ENCODE assay signal across 12 cellular contexts in genomic region chr17:81734405-81735055, GRCh38. TPM values are rescaled to one million over a fixed set of nuclear protein-coding genes. Genes with fewer than 3 reads are reported as not detected.
A peak's percentile ranks its signal among the peaks of the same experiment; 100 is the strongest.
DNase-seq lines count a peak whose midpoint lies in the region; ATAC-seq, FAIRE-seq and TF ChIP-seq lines count a peak whose summit lies in the region.
"Had no signal": no experiment of that assay in that cellular context is flagged by ENCODE, and none has a peak within 500 bp of the region (broad histone marks: within the 10 kb centered on the region; RNA-seq: fewer than 3 reads in every experiment).

No MANE protein-coding gene starts in this region.

- H3K27ac ChIP-seq in H1 (ENCODE audit: low read depth, low read length) (no peak overlapping the region), sigmoid colon (no peak overlapping the region)
- H3K27ac ChIP-seq: SJSA1 had no signal

- H3K27me3 ChIP-seq in H1 (replicated peaks in 1 of 4; ENCODE audit: control insufficient read depth in 3 of 4, extremely low read depth in 1 of 4, insufficient read depth in 3 of 4, low read length in 3 of 4): no peaks in the 10 kb centered on the region; a peak in 1 of 7 replicates
- H3K27me3 ChIP-seq in sigmoid colon: peaks cover 0 to 50% (median 11%) of the 10 kb centered on the region in 3 donors

- no peak overlapping the region for H2BK12ac ChIP-seq in H1 (ENCODE audit: low read depth, low read length)

- H3K9ac ChIP-seq in H1 (replicated peaks in 1 of 4; ENCODE audit: extremely low read depth in 1 of 4, low read depth in 3 of 4, low read length in 3 of 4): no peak overlapping the region

- no peak overlapping the region for H3K4me3 ChIP-seq in H1 (ENCODE audit: extremely low read depth in 1 of 4, insufficient read depth in 2 of 4, low read depth in 3 of 4, low read length in 4 of 4)
- no peak overlapping the region for H3K4me3 ChIP-seq in sigmoid colon
- H3K4me3 ChIP-seq: SJSA1 had no signal

- no peaks in the 10 kb centered on the region for H3K9me3 ChIP-seq in H1 (ENCODE audit: insufficient read depth in 2 of 2, low read depth in 1 of 2, low read length in 1 of 2)
- no peaks in the 10 kb centered on the region for H3K9me3 ChIP-seq in sigmoid colon
- H3K9me3 ChIP-seq: left lung, SJSA1 had no signal

- no peak for TF ChIP-seq RAD21 in H1 (IDR thresholded peaks at IDR 0.05 in 1 of 2, conservative IDR thresholded peaks at IDR 0.05 in 1 of 2; ENCODE audit: low read depth in 2 of 2, low read length in 2 of 2)

- no peak for FAIRE-seq in H1 (lab: Jason Lieb, UNC)
- FAIRE-seq: colon, frontal cortex had no signal

- H4K5ac ChIP-seq in H1 (ENCODE audit: insufficient read length, low read depth, low read length): no peak overlapping the region

- H2BK120ac ChIP-seq in H1 (replicated peaks; ENCODE audit: low read depth, low read length): no peak overlapping the region

- CTCF ChIA-PET in H1 (lab: Charles Lee; ENCODE audit: partially characterized antibody): interaction anchor here (1.1 to 2.9 kb wide), 14 partner anchors 13 to 296 kb away, joined by 3 to 21 read pairs (median 6); partner anchors contain the start of gene PPP1R27

- H3K4me1 ChIP-seq in H1 (replicated peaks in 1 of 4; ENCODE audit: control insufficient read depth in 3 of 4, insufficient read depth in 4 of 4, low read length in 3 of 4) (peaks cover 0 to 17% (median 5%) of the 10 kb centered on the region in 4 experiments; a peak in 5 of 7 replicates), sigmoid colon (peaks cover 0 to 13% (median 7%) of the 10 kb centered on the region in 4 donors)

- no peak overlapping the region for H2BK15ac ChIP-seq in H1 (ENCODE audit: low read length)

- H3K27me3 Mint-ChIP-seq in CD14-positive monocyte (ENCODE audit: low read depth in 3 of 3): peaks cover 9 to 15% (median 10%) of the 10 kb centered on the region in 3 donors

- H4K91ac ChIP-seq in H1 (replicated peaks; ENCODE audit: insufficient read length, low read length): no peak overlapping the region

- TF ChIP-seq EP300 in H1 (IDR thresholded peaks at IDR 0.05; ENCODE audit: borderline replicate concordance in 1 of 2, low read depth in 2 of 2, low read length in 2 of 2): no peak
- no peak for TF ChIP-seq EP300 in sigmoid colon (IDR thresholded peaks at IDR 0.05)

- H2AK5ac ChIP-seq in H1 (ENCODE audit: low read depth, low read length): 0 out of 2 replicates have a peak overlapping the region, but pooled peaks have one; percentile 53

- H3K9me3 Mint-ChIP-seq in CD14-positive monocyte: peaks cover 0 to 3% (median 0%) of the 10 kb centered on the region in 7 donors
- H3K9me3 Mint-ChIP-seq: T-helper 2 cell treated with Interferon-gamma antibody and Interleukin-4, amounts not matched to agents 5 μg/mL and 100 μg/mL, for 36 hours had no signal

- H3K79me2 ChIP-seq in H1 (ENCODE audit: control insufficient read depth in 1 of 2, insufficient read depth in 2 of 2, low read length in 2 of 2): no peaks in the 10 kb centered on the region

- no peak overlapping the region for H3K14ac ChIP-seq in H1 (ENCODE audit: insufficient read length)

- peak overlapping the region; percentile 15 to 20 for H3K4me3 Mint-ChIP-seq in CD14-positive monocyte

- no peak overlapping the region for H4K8ac ChIP-seq in H1 (ENCODE audit: extremely low read depth, insufficient read depth, low read length)

- no peak overlapping the region for H3K18ac ChIP-seq in H1 (ENCODE audit: extremely low read depth, low read length)

- H3K36me3 Mint-ChIP-seq in CD14-positive monocyte: no peaks in the 10 kb centered on the region

- H2AFZ ChIP-seq in H1 (ENCODE audit: low read length): no peak overlapping the region

- no peak for TF ChIP-seq POLR2A in H1 (IDR thresholded peaks at IDR 0.05; ENCODE audit: control extremely low read depth in 1 of 2, low read depth in 2 of 2, low read length in 2 of 2)
- no peak for TF ChIP-seq POLR2A in sigmoid colon (IDR thresholded peaks at IDR 0.05)

- ATAC-seq in GM21367 (IDR thresholded peaks at IDR 0.05; ENCODE audit: unreplicated experiment): no peak

- no peaks in the 10 kb centered on the region; the same call in 1 of the 2 replicates for H3K23me2 ChIP-seq in H1 (ENCODE audit: low read depth, low read length)

- H3K4me1 Mint-ChIP-seq in CD14-positive monocyte: peaks cover 23% of the 10 kb centered on the region

- no peak overlapping the region for H3K56ac ChIP-seq in H1 (replicated peaks; ENCODE audit: insufficient read length, low read depth, low read length)

- WGBS in H1 (ENCODE audit: extremely low coverage in 1 of 2, insufficient coverage in 1 of 2, insufficient read length in 1 of 2, insufficient replicate concordance in 2 of 2, low coverage in 1 of 2, low lambda C conversion rate in 2 of 2, missing lambda C conversion rate in 1 of 2), 2 experiments: 89% methylated on average over 27 of the region's 28 CpGs; no CpG with 5 or more reads in 1 of the 2 experiments
- WGBS in sigmoid colon, 2 donors: 17 to 75% methylated on average over 28 of the region's 28 CpGs

- DNase-seq in CD14-positive monocyte (ENCODE audit: low spot score) (no peak), HT-29 (ENCODE audit: low spot score) (peak; percentile 90), H1 (ENCODE audit: low read depth in 1 of 2, low spot score in 2 of 2) (no peak), sigmoid colon (peak; percentile 65), midbrain (lab: John Stamatoyannopoulos, UW) (no peak)
- no peak for DNase-seq in stimulated activated CD4-positive, alpha-beta T cell treated with anti-CD3 and anti-CD28 coated beads, Interleukin-4, amount 100 ng/mL, for 4 hours

- H3K36me3 ChIP-seq in H1 (ENCODE audit: control insufficient read depth in 2 of 4, insufficient read depth in 4 of 4, low read length in 3 of 4) (no peaks in the 10 kb centered on the region), sigmoid colon (no peaks in the 10 kb centered on the region)
- H3K36me3 ChIP-seq: left lung, SJSA1 had no signal

- peak overlapping the region in 1 of 7 donors; percentile 71 for H3K27ac Mint-ChIP-seq in CD14-positive monocyte
- H3K27ac Mint-ChIP-seq: T-helper 2 cell treated with Interferon-gamma antibody and Interleukin-4, amounts not matched to agents 5 μg/mL and 100 μg/mL, for 36 hours had no signal

- no peak overlapping the region for H3K4me2 ChIP-seq in H1 (ENCODE audit: insufficient read depth in 1 of 2, low read depth in 2 of 2, low read length in 2 of 2)

- no peaks in the 10 kb centered on the region for H4K20me1 ChIP-seq in H1 (replicated peaks in 1 of 2; ENCODE audit: control insufficient read depth in 1 of 2, insufficient read depth in 2 of 2, low read length in 2 of 2)

- no peak for TF ChIP-seq CTCF in CD14-positive monocyte (IDR thresholded peaks at IDR 0.05)
- no peak for TF ChIP-seq CTCF in H1 (IDR thresholded peaks at IDR 0.05; ENCODE audit: control extremely low read depth in 1 of 3, insufficient read depth in 1 of 3, low read depth in 1 of 3, low read length in 3 of 3)
- TF ChIP-seq CTCF in sigmoid colon (IDR thresholded peaks at IDR 0.05): no peak

- no peak overlapping the region for H2BK5ac ChIP-seq in H1 (ENCODE audit: low read depth, low read length)

- no peak overlapping the region for H3K23ac ChIP-seq in H1 (ENCODE audit: insufficient read length)

- no peak overlapping the region for H2BK20ac ChIP-seq in H1 (ENCODE audit: low read length)

- intact Hi-C loops in CD14-positive monocyte (cut with micrococcal nuclease): no loop called here
- intact Hi-C loops in sigmoid colon (cut with DNase I): no loop called here

- H3K4ac ChIP-seq in H1 (replicated peaks; ENCODE audit: insufficient read length, low read depth, low read length): peak overlapping the region; percentile 21

- no peaks in the 10 kb centered on the region for H3K79me1 ChIP-seq in H1 (ENCODE audit: low read depth, low read length)

- POLR2A ChIA-PET in H1 (lab: Charles Lee; ENCODE audit: partially characterized antibody): interaction anchor here (0.8 to 25.9 kb wide), 6 partner anchors 26 to 152 kb away, joined by 3 to 348 read pairs (median 4); partner anchors contain the start of genes ARHGDIA, MRPL12 and SLC25A10

RNA-seq across cellular contexts. Expression of gene SLC25A10, which starts 22.4 kb away (rescaled TPM):
- polyA plus RNA-seq in CD14-positive monocyte (1 to 10 TPM; 1.9 to 2.3 TPM), H1 (2011; rRNA removed) (43.0 and 60.9 TPM in 2 replicates), sigmoid colon (10 to 100 TPM; 59.5 to 63.2 (median 60.6) TPM)
- total RNA-seq in HT-29 (2014; rRNA removed; shearing (Covaris generic)): 199 and 209 TPM in 2 replicates
- total RNA-seq in H1 (2021; fragmentation: NEBNext Ultra II Directional; extraction: Animal tissue kit (Norgen Biotek cat#: 25700)): 22.2 and 25.3 TPM in 2 replicates
- polyA plus RNA-seq in H1 (2011; cell fraction: cytosol; rRNA removed): 30.8 TPM
- polyA plus RNA-seq in H1 (2011; cell fraction: nucleus; rRNA removed): 77.5 TPM
- 14.8 to 29.0 TPM (median 26.6 TPM) in 4 replicates for polyA plus RNA-seq in H1 (2012, experiment 1 of 2)
- polyA plus RNA-seq in H1 (2012, experiment 2 of 2): 33.3 TPM
- 19.0 TPM for polyA plus RNA-seq in H1 (2013, experiment 1 of 2)
- 20.0 TPM for polyA plus RNA-seq in H1 (2013, experiment 2 of 2)
- 11.7 and 14.2 TPM in 2 replicates for polyA minus RNA-seq in H1 (2011; rRNA and poly(A)+ RNA removed)
- 14.8 TPM for polyA minus RNA-seq in H1 (2011; cell fraction: cytosol; rRNA and poly(A)+ RNA removed)
- 24.0 TPM for polyA minus RNA-seq in H1 (2011; cell fraction: nucleus; rRNA and poly(A)+ RNA removed)
- 1 to 10 TPM in 3 of 4 donors, under 1 TPM in 1; 0.99 to 7.1 (median 3.7) TPM for total RNA-seq in sigmoid colon

RNA-seq across cellular contexts. Expression of gene MRPL12, which starts 31.4 kb away (rescaled TPM):
- polyA plus RNA-seq in CD14-positive monocyte (10 to 100 TPM; 38.3 to 57.0 TPM), H1 (2011; rRNA removed) (141 and 190 TPM in 2 replicates), sigmoid colon (100 to 1,000 TPM; 204 to 258 (median 237) TPM)
- total RNA-seq in HT-29 (2014; rRNA removed; shearing (Covaris generic)): 72.5 and 88.4 TPM in 2 replicates
- 120 and 131 TPM in 2 replicates for total RNA-seq in H1 (2021; fragmentation: NEBNext Ultra II Directional; extraction: Animal tissue kit (Norgen Biotek cat#: 25700))
- polyA plus RNA-seq in H1 (2011; cell fraction: cytosol; rRNA removed): 185 TPM
- polyA plus RNA-seq in H1 (2011; cell fraction: nucleus; rRNA removed): 144 TPM
- 66.6 to 148 TPM (median 135 TPM) in 4 replicates for polyA plus RNA-seq in H1 (2012, experiment 1 of 2)
- polyA plus RNA-seq in H1 (2012, experiment 2 of 2): 172 TPM
- polyA plus RNA-seq in H1 (2013, experiment 1 of 2): 97.0 TPM
- polyA plus RNA-seq in H1 (2013, experiment 2 of 2): 97.1 TPM
- 40.8 and 41.6 TPM in 2 replicates for polyA minus RNA-seq in H1 (2011; rRNA and poly(A)+ RNA removed)
- 51.5 TPM for polyA minus RNA-seq in H1 (2011; cell fraction: cytosol; rRNA and poly(A)+ RNA removed)
- 46.7 TPM for polyA minus RNA-seq in H1 (2011; cell fraction: nucleus; rRNA and poly(A)+ RNA removed)
- 10 to 100 TPM; 31.0 to 56.4 (median 39.5) TPM for total RNA-seq in sigmoid colon

RNA-seq across cellular contexts. Expression of gene HGS, which starts 50.7 kb away (rescaled TPM):
- polyA plus RNA-seq in CD14-positive monocyte (10 to 100 TPM; 19.3 to 28.0 TPM), H1 (2011; rRNA removed) (99.7 and 144 TPM in 2 replicates), sigmoid colon (100 to 1,000 TPM in 1 of 3 donors, 10 to 100 TPM in 2; 52.9 to 111 (median 87.7) TPM)
- total RNA-seq in HT-29 (2014; rRNA removed; shearing (Covaris generic)): 177 and 183 TPM in 2 replicates
- total RNA-seq in H1 (2021; fragmentation: NEBNext Ultra II Directional; extraction: Animal tissue kit (Norgen Biotek cat#: 25700)): 78.8 and 80.8 TPM in 2 replicates
- polyA plus RNA-seq in H1 (2011; cell fraction: cytosol; rRNA removed): 68.0 TPM
- 334 TPM for polyA plus RNA-seq in H1 (2011; cell fraction: nucleus; rRNA removed)
- 65.1 to 84.3 TPM (median 78.3 TPM) in 4 replicates for polyA plus RNA-seq in H1 (2012, experiment 1 of 2)
- polyA plus RNA-seq in H1 (2012, experiment 2 of 2): 54.5 TPM
- 39.6 TPM for polyA plus RNA-seq in H1 (2013, experiment 1 of 2)
- polyA plus RNA-seq in H1 (2013, experiment 2 of 2): 35.7 TPM
- polyA minus RNA-seq in H1 (2011; rRNA and poly(A)+ RNA removed): 71.4 and 95.1 TPM in 2 replicates
- 67.2 TPM for polyA minus RNA-seq in H1 (2011; cell fraction: cytosol; rRNA and poly(A)+ RNA removed)
- 69.8 TPM for polyA minus RNA-seq in H1 (2011; cell fraction: nucleus; rRNA and poly(A)+ RNA removed)
- 100 to 1,000 TPM in 1 of 4 donors, 10 to 100 TPM in 3; 36.7 to 143 (median 42.5) TPM for total RNA-seq in sigmoid colon

RNA-seq across cellular contexts. Expression of gene ARL16, which starts 50.9 kb away (rescaled TPM):
- 10 to 100 TPM; 17.6 to 28.7 TPM for polyA plus RNA-seq in CD14-positive monocyte
- total RNA-seq in HT-29 (2014; rRNA removed; shearing (Covaris generic)): 36.5 and 39.7 TPM in 2 replicates
- 37.0 and 41.8 TPM in 2 replicates for total RNA-seq in H1 (2021; fragmentation: NEBNext Ultra II Directional; extraction: Animal tissue kit (Norgen Biotek cat#: 25700))
- polyA plus RNA-seq in H1 (2011; rRNA removed): 60.8 and 64.2 TPM in 2 replicates
- polyA plus RNA-seq in H1 (2011; cell fraction: cytosol; rRNA removed): 84.9 TPM
- 30.5 TPM for polyA plus RNA-seq in H1 (2011; cell fraction: nucleus; rRNA removed)
- 48.9 to 59.9 TPM (median 53.7 TPM) in 4 replicates for polyA plus RNA-seq in H1 (2012, experiment 1 of 2)
- polyA plus RNA-seq in H1 (2012, experiment 2 of 2): 39.8 TPM
- 40.1 TPM for polyA plus RNA-seq in H1 (2013, experiment 1 of 2)
- 41.3 TPM for polyA plus RNA-seq in H1 (2013, experiment 2 of 2)
- 31.9 and 34.2 TPM in 2 replicates for polyA minus RNA-seq in H1 (2011; rRNA and poly(A)+ RNA removed)
- polyA minus RNA-seq in H1 (2011; cell fraction: cytosol; rRNA and poly(A)+ RNA removed): 15.9 TPM
- 18.6 TPM for polyA minus RNA-seq in H1 (2011; cell fraction: nucleus; rRNA and poly(A)+ RNA removed)
- total RNA-seq in sigmoid colon: 10 to 100 TPM; 27.7 to 51.7 (median 47.7) TPM
- polyA plus RNA-seq in sigmoid colon: 10 to 100 TPM; 24.5 to 42.3 (median 36.6) TPM

Comparison
In these comparisons a context has a peak if more than half of its experiments do, and no peak if none do; other contexts are left out.
1. DNase-seq: peak in HT-29 (single experiment) and sigmoid colon (single experiment); none in CD14-positive monocyte (single experiment), H1 (0 of 2), midbrain (single experiment) and stimulated activated CD4-positive, alpha-beta T cell treated with anti-CD3 and anti-CD28 coated beads, Interleukin-4, amount 100 ng/mL, for 4 hours (0 of 2).